Comparison of ENCODE assay signal across 15 cellular contexts in genomic region chr17:51423421-51424160, GRCh38.
"Had no signal": no experiment of that assay in that cellular context is flagged by ENCODE, and none has a peak within 500 bp of the region (broad histone marks: within the 10 kb centered on the region; RNA-seq: fewer than 3 reads in every experiment).

No MANE protein-coding gene starts in this region.

- H3K36me3 Mint-ChIP-seq: activated naive CD8-positive, alpha-beta T cell treated with anti-CD3 and anti-CD28 coated beads, Interleukin-2, amount 10 ng/mL, durations not matched to agents 7 days and 5 days; brain had no signal

- H3K9me3 ChIP-seq: colonic mucosa, tibial nerve had no signal

- H3K27ac ChIP-seq: colonic mucosa, tibial nerve had no signal

- H3K36me3 ChIP-seq: colonic mucosa, tibial nerve had no signal

- H3K27me3 Mint-ChIP-seq: activated naive CD8-positive, alpha-beta T cell treated with anti-CD3 and anti-CD28 coated beads, Interleukin-2, amount 10 ng/mL, durations not matched to agents 7 days and 5 days; stimulated activated naive CD8-positive, alpha-beta T cell treated with anti-CD3 and anti-CD28 coated beads, Interleukin-15, Interleukin-2, amounts not matched to agents 100 ng/mL and 50 ng/mL, for 24 hours had no signal

- H3K27ac Mint-ChIP-seq: activated naive CD8-positive, alpha-beta T cell treated with anti-CD3 and anti-CD28 coated beads, Interleukin-2, amount 10 ng/mL, durations not matched to agents 7 days and 5 days; brain; progenitor cell of endocrine pancreas; stimulated activated naive CD8-positive, alpha-beta T cell treated with anti-CD3 and anti-CD28 coated beads, Interleukin-15, Interleukin-2, amounts not matched to agents 100 ng/mL and 50 ng/mL, for 24 hours; T-helper 2 cell treated with Interferon-gamma antibody and Interleukin-4, amounts not matched to agents 5 μg/mL and 100 μg/mL, for 36 hours had no signal

- FAIRE-seq: frontal cortex, keratinocyte, TTC549 had no signal

- H3K9me3 Mint-ChIP-seq: activated naive CD8-positive, alpha-beta T cell treated with anti-CD3 and anti-CD28 coated beads, Interleukin-2, amount 10 ng/mL, durations not matched to agents 7 days and 5 days; stimulated activated naive CD8-positive, alpha-beta T cell treated with anti-CD3 and anti-CD28 coated beads, Interleukin-15, Interleukin-2, amounts not matched to agents 100 ng/mL and 50 ng/mL, for 24 hours; T-helper 2 cell treated with Interferon-gamma antibody and Interleukin-4, amounts not matched to agents 5 μg/mL and 100 μg/mL, for 36 hours had no signal

- H3K4me3 ChIP-seq: colonic mucosa, tibial nerve had no signal

- H3K4me3 Mint-ChIP-seq: activated naive CD8-positive, alpha-beta T cell treated with anti-CD3 and anti-CD28 coated beads, Interleukin-2, amount 10 ng/mL, durations not matched to agents 7 days and 5 days; brain; stimulated activated naive CD8-positive, alpha-beta T cell treated with anti-CD3 and anti-CD28 coated beads, Interleukin-15, Interleukin-2, amounts not matched to agents 100 ng/mL and 50 ng/mL, for 24 hours; T-helper 2 cell treated with Interferon-gamma antibody and Interleukin-4, amounts not matched to agents 5 μg/mL and 100 μg/mL, for 36 hours had no signal

- H3K27me3 ChIP-seq: colonic mucosa, tibial nerve had no signal

- DNase-seq: activated CD4-positive, alpha-beta T cell treated with anti-CD3 and anti-CD28 coated beads, Interleukin-2, amount 50 U/mL, for 48 hours; activated gamma-delta T cell; activated naive CD8-positive, alpha-beta T cell treated with anti-CD3 and anti-CD28 coated beads, Interleukin-2, amount 10 ng/mL, durations not matched to agents 7 days and 5 days; central memory CD4-positive, alpha-beta T cell; colonic mucosa; hypothalamus; mammary epithelial cell had no signal

- H3K4me1 ChIP-seq: colonic mucosa had no signal
